In the genomic region with DNA sequence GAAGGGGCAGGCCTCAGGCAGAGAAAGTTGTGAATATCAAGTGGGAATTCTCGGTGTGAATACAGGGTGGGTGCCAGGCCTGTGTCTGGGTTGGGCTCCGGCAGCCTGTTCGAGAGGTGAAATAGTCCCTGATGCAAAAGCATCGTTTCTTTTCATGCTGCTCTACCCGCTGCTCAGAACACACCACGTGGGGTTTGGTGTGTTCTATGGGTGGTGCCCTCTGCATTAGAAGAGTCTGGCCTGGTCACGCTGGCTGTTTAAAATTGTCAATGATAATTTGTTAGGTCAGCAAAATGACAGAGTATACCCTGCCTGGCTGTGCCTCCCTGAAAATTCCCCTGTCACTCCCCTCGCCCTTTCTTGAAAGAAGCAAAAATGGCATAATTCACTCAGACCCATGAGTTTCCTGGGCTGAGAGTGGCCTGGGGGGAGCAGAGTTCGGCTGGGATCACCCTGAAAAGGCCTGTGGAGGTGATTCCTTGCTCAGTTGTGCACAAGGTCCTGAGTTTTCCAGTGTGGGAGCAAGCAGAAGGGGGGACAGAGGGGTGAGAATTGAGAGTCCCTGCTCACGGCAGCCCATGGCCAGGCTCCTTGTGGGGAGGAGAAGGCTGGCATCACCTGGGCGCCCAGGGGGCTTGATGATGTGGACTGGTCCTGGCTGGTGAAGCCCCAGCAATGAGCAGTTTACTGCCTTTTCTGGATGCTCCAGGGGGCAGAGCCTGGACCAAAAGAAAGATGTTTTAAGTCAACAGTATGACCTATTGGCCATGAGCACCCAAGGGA, we compare ENCODE assay signal across 16 cellular contexts. TPM values are rescaled to one million over a fixed set of nuclear protein-coding genes. Genes with fewer than 3 reads are reported as not detected.
DNase-seq lines count a peak whose midpoint lies in the region; ATAC-seq, FAIRE-seq and TF ChIP-seq lines count a peak whose summit lies in the region.
"Had no signal": no experiment of that assay in that cellular context is flagged by ENCODE, and none has a peak within 500 bp of the region (broad histone marks: within the 10 kb centered on the region; RNA-seq: fewer than 3 reads in every experiment).

No MANE protein-coding gene starts in this region.

- H3K23me2 ChIP-seq in H9 (ENCODE audit: insufficient read length, low read depth, low read length, poor library complexity, severe bottlenecking) = peaks cover 5% of the 10 kb centered on the region

- no peak for FAIRE-seq in A549 (lab: Jason Lieb, UNC)
- FAIRE-seq: GM12892, GM19239 had no signal

- H4K8ac ChIP-seq in H9 (replicated peaks; ENCODE audit: insufficient read length, low read depth, low read length) = no peak overlapping the region

- intact Hi-C loops in posterior vena cava (cut with DNase I) (no loop called here), CD14-positive monocyte (cut with micrococcal nuclease) (no loop called here)

- H3T11ph ChIP-seq in H9 (ENCODE audit: low read length) = no peak overlapping the region

- DNase-seq in A549 (ENCODE audit: low read depth in 1 of 2, low spot score in 1 of 2) (no peak), H9 (no peak), glutamatergic neuron (no peak), posterior vena cava (ENCODE audit: low spot score) (peak; percentile 62), NCI-H748 treated with DMSO at 0.1 percent for 48 hours (lab: John Stamatoyannopoulos, UW) (no peak), CD14-positive monocyte (ENCODE audit: low spot score) (no peak)
- DNase-seq: CD8-positive, alpha-beta memory T cell; DND-41; GDM1; GOT3 had no signal

- POLR2A ChIA-PET in A549 (lab: Yijun Ruan, JAX) = no interaction called here

- no peak for TF ChIP-seq POLR2A in A549 (IDR thresholded peaks at IDR 0.05; ENCODE audit: low read length)

- H3K4me3 Mint-ChIP-seq in H9 (no peak overlapping the region), glutamatergic neuron (ENCODE audit: unreplicated experiment) (peak overlapping the region; percentile 78), CD14-positive monocyte (no peak overlapping the region)
- H3K4me3 Mint-ChIP-seq: CD8-positive, alpha-beta memory T cell had no signal

- no peak overlapping the region for H3K4ac ChIP-seq in H9 (ENCODE audit: low read depth, low read length)

- no peak overlapping the region for H3K9ac ChIP-seq in H9 (ENCODE audit: extremely low read depth, insufficient read length, low read length)

- H3K9me3 ChIP-seq in A549 = no peaks in the 10 kb centered on the region
- H3K9me3 ChIP-seq in H9 (ENCODE audit: control insufficient read depth, low read depth, low read length) = no peaks in the 10 kb centered on the region
- H3K9me3 ChIP-seq: Caco-2, HAP-1 had no signal

- no peak overlapping the region for H3K27ac Mint-ChIP-seq in H9
- H3K27ac Mint-ChIP-seq in glutamatergic neuron (ENCODE audit: unreplicated experiment) = no peak overlapping the region
- H3K27ac Mint-ChIP-seq in CD14-positive monocyte = no peak overlapping the region
- H3K27ac Mint-ChIP-seq: CD8-positive, alpha-beta memory T cell had no signal

- H3K4me1 Mint-ChIP-seq in H9 (0 out of 4 replicates have a peak, but pooled peaks cover 0 to 2% of the 10 kb centered on the region in 2 experiments), glutamatergic neuron (ENCODE audit: low read depth, unreplicated experiment) (peaks cover 44% of the 10 kb centered on the region), CD14-positive monocyte (peaks cover 2% of the 10 kb centered on the region)

- no peak overlapping the region for H3K4me3 ChIP-seq in A549
- H3K4me3 ChIP-seq: HAP-1 had no signal

- no peaks in the 10 kb centered on the region for H3K79me2 ChIP-seq in H9 (ENCODE audit: insufficient read depth, low read length)

- H3K23ac ChIP-seq in H9 (ENCODE audit: insufficient read length, low read depth, low read length) = no peak overlapping the region

- no peak overlapping the region for H2AFZ ChIP-seq in H9 (ENCODE audit: low read length)

- no peak overlapping the region for H4K5ac ChIP-seq in H9 (ENCODE audit: insufficient read length, low read depth, low read length)

- TF ChIP-seq RAD21 in A549 (conservative IDR thresholded peaks at IDR 0.05 in 1 of 2, IDR thresholded peaks at IDR 0.05 in 1 of 2) = no peak

- CTCF ChIA-PET in A549 (lab: Yijun Ruan, JAX) = interaction anchor here (1.2 kb wide), 1 partner anchor 139 kb away, joined by 3 read pairs; no protein-coding TSS in a partner anchor

- no peak overlapping the region for H2AK5ac ChIP-seq in H9 (ENCODE audit: insufficient read length, low read length)

- no peak overlapping the region for H2BK5ac ChIP-seq in H9 (ENCODE audit: insufficient read length, low read length)

- no peak overlapping the region for H2BK20ac ChIP-seq in H9 (ENCODE audit: low read depth, low read length, poor library complexity, severe bottlenecking)

- WGBS in A549 (ENCODE audit: missing lambda C conversion rate) = 62% methylated on average over 11 of the region's 11 CpGs
- WGBS in H9 (ENCODE audit: extremely low coverage, insufficient read length, low lambda C conversion rate) = no CpG with 5 or more reads among the region's 11 CpGs

- H3K27me3 ChIP-seq in H9 (ENCODE audit: insufficient read depth, low read length) = no peaks in the 10 kb centered on the region

- H3K79me1 ChIP-seq in H9 (ENCODE audit: insufficient read depth, low read depth, low read length, poor library complexity, severe bottlenecking) = no peaks in the 10 kb centered on the region

- ATAC-seq in A549 = no peak

- H3K27me3 Mint-ChIP-seq in H9 (ENCODE audit: low read depth) (peaks cover 44% of the 10 kb centered on the region), glutamatergic neuron (ENCODE audit: unreplicated experiment) (peaks cover 12% of the 10 kb centered on the region), CD14-positive monocyte (ENCODE audit: low read depth in 3 of 3) (peaks cover 28 to 43% (median 41%) of the 10 kb centered on the region in 3 donors)

- TF ChIP-seq CTCF in A549 (IDR thresholded peaks at IDR 0.05) (no peak), H9 (conservative IDR thresholded peaks at IDR 0.05) (no peak), glutamatergic neuron (IDR thresholded peaks at IDR 0.05; ENCODE audit: partially characterized antibody, unreplicated experiment) (no peak), CD14-positive monocyte (IDR thresholded peaks at IDR 0.05) (no peak)

- TF ChIP-seq EP300 in A549 (IDR thresholded peaks at IDR 0.05) = no peak

- H4K20me1 ChIP-seq in H9 (ENCODE audit: control insufficient read depth, insufficient read depth, insufficient read length) = no peaks in the 10 kb centered on the region

- H3K9me3 Mint-ChIP-seq in H9 = no peaks in the 10 kb centered on the region
- peaks cover 10% of the 10 kb centered on the region for H3K9me3 Mint-ChIP-seq in glutamatergic neuron (ENCODE audit: unreplicated experiment)
- no peaks in the 10 kb centered on the region for H3K9me3 Mint-ChIP-seq in CD14-positive monocyte
- H3K9me3 Mint-ChIP-seq: CD8-positive, alpha-beta memory T cell had no signal

- H3K4me2 ChIP-seq in A549 (no peak overlapping the region), H9 (ENCODE audit: insufficient read depth, insufficient read length, low read length) (no peak overlapping the region)

- no peak overlapping the region for H2BK120ac ChIP-seq in H9 (ENCODE audit: low read depth, low read length, poor library complexity, severe bottlenecking)

- no peaks in the 10 kb centered on the region for H3K36me3 Mint-ChIP-seq in H9 (ENCODE audit: insufficient read depth in 1 of 3, low read depth in 3 of 3)
- H3K36me3 Mint-ChIP-seq in glutamatergic neuron (ENCODE audit: unreplicated experiment) = no peaks in the 10 kb centered on the region
- no peaks in the 10 kb centered on the region for H3K36me3 Mint-ChIP-seq in CD14-positive monocyte
- H3K36me3 Mint-ChIP-seq: CD8-positive, alpha-beta memory T cell had no signal

- H4K91ac ChIP-seq in H9 (ENCODE audit: insufficient read length, low read depth, low read length) = no peak overlapping the region

- H2BK12ac ChIP-seq in H9 (ENCODE audit: insufficient read length, low read depth, low read length) = no peak overlapping the region

- 0 out of 2 replicates have a peak overlapping the region, but pooled peaks have one; percentile 14 for H3K14ac ChIP-seq in H9 (ENCODE audit: insufficient read depth, low read length)

- H3K27ac ChIP-seq in A549 (no peak overlapping the region), H9 (ENCODE audit: insufficient read length, low read depth, low read length) (no peak overlapping the region)

- H3K4me1 ChIP-seq in A549 (0 out of 3 replicates have a peak, but pooled peaks cover 4% of the 10 kb centered on the region), H9 (ENCODE audit: insufficient read depth, low read length) (no peaks in the 10 kb centered on the region; the same call in 1 of the 2 replicates)
- H3K4me1 ChIP-seq: HAP-1 had no signal

- no peak overlapping the region for H3K56ac ChIP-seq in H9 (ENCODE audit: insufficient read length, low read depth, low read length)

- no peak overlapping the region for H3K18ac ChIP-seq in H9 (ENCODE audit: insufficient read length, low read depth, low read length)

- H2BK15ac ChIP-seq in H9 (ENCODE audit: low read depth, low read length) = no peak overlapping the region

TF ChIP-seq in A549, 52 proteins besides CTCF, POLR2A, EP300 and RAD21:
- TF ChIP-seq GATA3 (IDR thresholded peaks at IDR 0.05; ENCODE audit: borderline replicate concordance) (no peak), MAFK (IDR thresholded peaks at IDR 0.05; ENCODE audit: partially characterized antibody) (peak; percentile 92)

RNA-seq across cellular contexts. Expression of a gene that starts 3.2 kb away (rescaled TPM):
- not detected in 2 replicates for polyA plus RNA-seq in A549 (2011; rRNA removed)
- polyA plus RNA-seq in A549 (2012; cell fraction: cytosol; rRNA removed) = not detected in 2 replicates
- polyA plus RNA-seq in A549 (2012; cell fraction: nucleus; rRNA removed) = 0.05 and 0.31 TPM in 2 replicates
- polyA plus RNA-seq in A549 (2017; fragmentation: RNase III; extraction: RNeasy Plus Mini Kit Qiagen cat#74134 plus additional on column Dnase treatment) = 0.07 to 0.09 TPM in 2 of 3 replicates, not detected in the other
- not detected in 2 replicates for polyA minus RNA-seq in A549 (2011; rRNA and poly(A)+ RNA removed)
- total RNA-seq in H9 (2021) = 1.2 and 1.6 TPM in 2 replicates
- 45.1 TPM for total RNA-seq in glutamatergic neuron (ENCODE audit: unreplicated experiment)
- total RNA-seq in posterior vena cava = not detected
- polyA plus RNA-seq in CD14-positive monocyte = not detected
- total RNA-seq: Caco-2; CD8-positive, alpha-beta memory T cell; HT-29 had no signal
- polyA plus RNA-seq: BJ; CD8-positive, alpha-beta memory T cell had no signal

Comparison
In these comparisons a context has a peak if more than half of its experiments do, and no peak if none do; other contexts are left out.
1. RNA of a gene that starts 3.2 kb away (total RNA-seq): 45.1 TPM in glutamatergic neuron (single experiment); 1.2 to 1.6 TPM in H9 and not detected in posterior vena cava; every median in the first group is over 10 times any median in the second.